8 cellular contexts compared by ENCODE assay signal in genomic region chr5:132258102-132259060, GRCh38. TPM values are rescaled to one million over a fixed set of nuclear protein-coding genes. Genes with fewer than 3 reads are reported as not detected.
A peak's percentile ranks its signal among the peaks of the same experiment; 100 is the strongest.
DNase-seq lines count a peak whose midpoint lies in the region; ATAC-seq, FAIRE-seq and TF ChIP-seq lines count a peak whose summit lies in the region.

No MANE protein-coding gene starts in this region.

- ATAC-seq in lung (ENCODE audit: insufficient read depth, low FRiP score) (no peak), upper lobe of left lung (ENCODE audit: low FRiP score in 2 of 2) (peak in 1 of 2 donors; percentile 76)

- TF ChIP-seq CTCF in dorsolateral prefrontal cortex (IDR thresholded peaks at IDR 0.05 in 54 of 56, conservative IDR thresholded peaks at IDR 0.05 in 2 of 56; ENCODE audit: low read depth in 1 of 56, partially characterized antibody in 56 of 56) (no peak), lung (IDR thresholded peaks at IDR 0.05; ENCODE audit: control extremely low read depth, extremely low read depth) (no peak), upper lobe of left lung (IDR thresholded peaks at IDR 0.05) (no peak)

- H3K27ac ChIP-seq in dorsolateral prefrontal cortex (peak overlapping the region in 57 of 59 donors; percentile 34 to 93 (median 84)), lung (ENCODE audit: low read depth in 1 of 2, low read length in 1 of 2) (peak overlapping the region; percentile 8 to 51), upper lobe of left lung (peak overlapping the region; percentile 42 to 70 (median 44)), small intestine (ENCODE audit: low read depth in 1 of 2, low read length in 1 of 2) (peak overlapping the region in 1 of 2 donors; percentile 88)

- H3K9me3 ChIP-seq in lung (ENCODE audit: control insufficient read depth in 2 of 2, insufficient read depth in 1 of 2, low read length in 1 of 2) (no peaks in the 10 kb centered on the region), upper lobe of left lung (no peaks in the 10 kb centered on the region), small intestine (ENCODE audit: control insufficient read depth, low read depth) (no peaks in the 10 kb centered on the region)

- H3K36me3 ChIP-seq in lung (ENCODE audit: control insufficient read depth in 2 of 2, insufficient read depth in 2 of 2, low read length in 2 of 2) (no peaks in the 10 kb centered on the region), upper lobe of left lung (no peaks in the 10 kb centered on the region), small intestine (ENCODE audit: control insufficient read depth in 2 of 2, insufficient read depth in 2 of 2, low read length in 2 of 2) (no peaks in the 10 kb centered on the region)

- WGBS in lung, 2 donors = 69 to 71% methylated on average over 19 of the region's 19 CpGs
- WGBS in upper lobe of left lung, 2 donors = 73% methylated on average over 7 to 19 of the region's 19 CpGs
- 48 to 51% (median 49%) methylated on average over 19 of the region's 19 CpGs for WGBS in small intestine, 3 donors

- H3K4me3 ChIP-seq in dorsolateral prefrontal cortex (peak overlapping the region in 57 of 59 donors; percentile 28 to 71 (median 53)), lung (no peak overlapping the region), upper lobe of left lung (peak overlapping the region in 3 of 4 donors; percentile 38 to 54 (median 44)), small intestine (ENCODE audit: low read depth in 1 of 2, low read length in 2 of 2) (peak overlapping the region in 1 of 2 donors; percentile 42)

- H3K27me3 ChIP-seq in dorsolateral prefrontal cortex = peaks cover 0 to 5% (median 0%) of the 10 kb centered on the region in 45 donors
- no peaks in the 10 kb centered on the region for H3K27me3 ChIP-seq in lung (ENCODE audit: control insufficient read depth, insufficient read depth)
- peaks cover 0 to 6% (median 3%) of the 10 kb centered on the region in 4 donors for H3K27me3 ChIP-seq in upper lobe of left lung
- H3K27me3 ChIP-seq in small intestine (ENCODE audit: control insufficient read depth in 2 of 2, insufficient read depth in 2 of 2, low read length in 2 of 2) = no peaks in the 10 kb centered on the region

- intact Hi-C loops in dorsolateral prefrontal cortex (cut with DNase I) = no loop called here

- TF ChIP-seq POLR2A in upper lobe of left lung (IDR thresholded peaks at IDR 0.05) = no peak

- no peak for FAIRE-seq in small intestine (lab: Jason Lieb, UNC)

- H3K4me1 ChIP-seq in lung (ENCODE audit: control insufficient read depth in 2 of 2, insufficient read depth in 2 of 2, low read length in 2 of 2) (peaks cover 0 to 9% of the 10 kb centered on the region in 2 donors), upper lobe of left lung (peaks cover 9 to 36% (median 16%) of the 10 kb centered on the region in 4 donors), small intestine (ENCODE audit: control insufficient read depth in 2 of 2, insufficient read depth in 1 of 2, low read depth in 1 of 2, low read length in 1 of 2) (peaks cover 3 to 8% of the 10 kb centered on the region in 2 donors)

- DNase-seq in activated CD8-positive, alpha-beta memory T cell treated with anti-CD3 and anti-CD28 coated beads for 24 hours = peak; percentile 58
- DNase-seq in activated CD8-positive, alpha-beta memory T cell treated with anti-CD3 and anti-CD28 coated beads, Interleukin-2, amount 50 U/mL, for 48 hours = no peak
- peak in 1 of 10 donors; percentile 8 for DNase-seq in dorsolateral prefrontal cortex
- no peak for DNase-seq in lung (ENCODE audit: low spot score)
- DNase-seq in upper lobe of left lung = peak in 1 of 2 donors; percentile 19
- no peak for DNase-seq in H4 (ENCODE audit: low spot score)
- no peak for DNase-seq in inferior parietal cortex (ENCODE audit: extremely low spot score)
- DNase-seq in small intestine = no peak

- no peak for TF ChIP-seq EP300 in upper lobe of left lung (IDR thresholded peaks at IDR 0.05)

RNA-seq across cellular contexts. Expression of gene PDLIM4, which starts 0.9 kb away (rescaled TPM):
- total RNA-seq in dorsolateral prefrontal cortex = 10 to 100 TPM in 102 of 120 experiments, 1 to 10 TPM in 18; 4.7 to 42.5 (median 14.7) TPM
- total RNA-seq in lung = 10 to 100 TPM in 1 of 2 donors, 1 to 10 TPM in 1; 7.3 to 13.8 TPM
- 10 to 100 TPM in 1 of 2 donors, 1 to 10 TPM in 1; 8.3 to 10.9 TPM for polyA plus RNA-seq in lung
- 10 to 100 TPM in 4 of 6 donors, 1 to 10 TPM in 2; 3.3 to 14.2 (median 10.6) TPM for total RNA-seq in upper lobe of left lung
- total RNA-seq in H4 (2014; rRNA removed; shearing (Covaris generic)) = 79.8 and 96.0 TPM in 2 replicates
- 10 to 100 TPM in 1 of 3 donors, 1 to 10 TPM in 2; 2.5 to 14.2 (median 5.9) TPM for polyA plus RNA-seq in small intestine

RNA-seq across cellular contexts. Expression of gene P4HA2, which starts 30.7 kb away (rescaled TPM):
- total RNA-seq in dorsolateral prefrontal cortex (10 to 100 TPM; 11.8 to 97.5 (median 27.5) TPM), lung (10 to 100 TPM; 37.8 to 62.3 TPM), upper lobe of left lung (10 to 100 TPM; 37.7 to 85.2 (median 57.5) TPM)
- polyA plus RNA-seq in lung (10 to 100 TPM; 20.3 to 36.5 TPM), small intestine (10 to 100 TPM; 15.7 to 24.8 (median 19.1) TPM)
- 83.5 and 85.5 TPM in 2 replicates for total RNA-seq in H4 (2014; rRNA removed; shearing (Covaris generic))

RNA-seq across cellular contexts. Expression of gene SLC22A4, which starts 35.8 kb away (rescaled TPM):
- total RNA-seq in dorsolateral prefrontal cortex (1 to 10 TPM; 1.2 to 7.4 (median 3.0) TPM), lung (10 to 100 TPM; 10.9 to 18.1 TPM), upper lobe of left lung (10 to 100 TPM in 2 of 6 donors, 1 to 10 TPM in 4; 3.9 to 17.8 (median 8.1) TPM)
- polyA plus RNA-seq in lung (10 to 100 TPM in 1 of 2 donors, 1 to 10 TPM in 1; 3.6 to 15.7 TPM), small intestine (1 to 10 TPM; 1.5 to 5.7 (median 4.2) TPM)
- 4.2 and 5.1 TPM in 2 replicates for total RNA-seq in H4 (2014; rRNA removed; shearing (Covaris generic))
